In the genomic region with DNA sequence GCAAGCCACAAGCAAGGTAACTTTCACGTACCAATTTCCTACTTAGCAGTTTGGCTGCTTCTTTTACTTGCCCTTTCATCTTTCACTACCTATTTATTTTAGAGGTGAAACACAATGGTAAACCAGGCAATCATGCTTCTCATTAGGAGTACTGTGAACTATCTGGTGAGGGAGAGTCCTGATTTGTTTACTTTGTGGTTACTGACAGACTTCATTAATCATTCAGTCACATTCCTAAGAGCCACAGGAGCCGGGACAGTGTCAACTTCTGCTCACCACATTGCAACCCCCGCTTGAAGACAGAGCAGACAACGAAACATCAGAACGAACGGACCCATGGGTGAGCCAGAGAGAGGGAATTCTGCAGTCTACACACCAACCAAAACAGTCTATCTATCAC, we compare ENCODE assay signal across 1 cellular context.
TF ChIP-seq lines count a peak whose summit lies in the region.

No MANE protein-coding gene starts in this region.

TF ChIP-seq in IMR-90, 13 proteins besides CTCF, POLR2A, EP300 and RAD21:
- TF ChIP-seq MAZ (IDR thresholded peaks at IDR 0.05; ENCODE audit: borderline replicate concordance, low read depth, low read length) (no peak), MAFK (IDR thresholded peaks at IDR 0.05; ENCODE audit: low read depth, low read length) (no peak), MXI1 (IDR thresholded peaks at IDR 0.05; ENCODE audit: borderline replicate concordance, low read depth, low read length) (no peak), BHLHE40 (IDR thresholded peaks at IDR 0.05; ENCODE audit: low read depth, low read length) (no peak), NFE2L2 (IDR thresholded peaks at IDR 0.05; ENCODE audit: low read depth, low read length) (no peak), RCOR1 (IDR thresholded peaks at IDR 0.05; ENCODE audit: insufficient replicate concordance, low read length) (no peak), SMC3 (IDR thresholded peaks at IDR 0.05; ENCODE audit: low read depth, low read length) (no peak), FOS (IDR thresholded peaks at IDR 0.05; ENCODE audit: low read depth, low read length) (no peak), CHD1 (IDR thresholded peaks at IDR 0.05; ENCODE audit: low read depth, low read length) (no peak), CEBPB (IDR thresholded peaks at IDR 0.05; ENCODE audit: low read depth, low read length) (no peak), RFX5 (IDR thresholded peaks at IDR 0.05; ENCODE audit: low read depth, low read length) (no peak)
- TF ChIP-seq, protein P1, sequence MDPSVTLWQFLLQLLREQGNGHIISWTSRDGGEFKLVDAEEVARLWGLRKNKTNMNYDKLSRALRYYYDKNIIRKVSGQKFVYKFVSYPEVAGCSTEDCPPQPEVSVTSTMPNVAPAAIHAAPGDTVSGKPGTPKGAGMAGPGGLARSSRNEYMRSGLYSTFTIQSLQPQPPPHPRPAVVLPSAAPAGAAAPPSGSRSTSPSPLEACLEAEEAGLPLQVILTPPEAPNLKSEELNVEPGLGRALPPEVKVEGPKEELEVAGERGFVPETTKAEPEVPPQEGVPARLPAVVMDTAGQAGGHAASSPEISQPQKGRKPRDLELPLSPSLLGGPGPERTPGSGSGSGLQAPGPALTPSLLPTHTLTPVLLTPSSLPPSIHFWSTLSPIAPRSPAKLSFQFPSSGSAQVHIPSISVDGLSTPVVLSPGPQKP (IDR thresholded peaks at IDR 0.05; ENCODE audit: borderline replicate concordance, low read depth, low read length): no peak
- TF ChIP-seq, protein P2, sequence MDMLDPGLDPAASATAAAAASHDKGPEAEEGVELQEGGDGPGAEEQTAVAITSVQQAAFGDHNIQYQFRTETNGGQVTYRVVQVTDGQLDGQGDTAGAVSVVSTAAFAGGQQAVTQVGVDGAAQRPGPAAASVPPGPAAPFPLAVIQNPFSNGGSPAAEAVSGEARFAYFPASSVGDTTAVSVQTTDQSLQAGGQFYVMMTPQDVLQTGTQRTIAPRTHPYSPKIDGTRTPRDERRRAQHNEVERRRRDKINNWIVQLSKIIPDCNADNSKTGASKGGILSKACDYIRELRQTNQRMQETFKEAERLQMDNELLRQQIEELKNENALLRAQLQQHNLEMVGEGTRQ (IDR thresholded peaks at IDR 0.05; ENCODE audit: low read depth, low read length): no peak
